ENCODE assay signal across 12 cellular contexts in the genomic region with DNA sequence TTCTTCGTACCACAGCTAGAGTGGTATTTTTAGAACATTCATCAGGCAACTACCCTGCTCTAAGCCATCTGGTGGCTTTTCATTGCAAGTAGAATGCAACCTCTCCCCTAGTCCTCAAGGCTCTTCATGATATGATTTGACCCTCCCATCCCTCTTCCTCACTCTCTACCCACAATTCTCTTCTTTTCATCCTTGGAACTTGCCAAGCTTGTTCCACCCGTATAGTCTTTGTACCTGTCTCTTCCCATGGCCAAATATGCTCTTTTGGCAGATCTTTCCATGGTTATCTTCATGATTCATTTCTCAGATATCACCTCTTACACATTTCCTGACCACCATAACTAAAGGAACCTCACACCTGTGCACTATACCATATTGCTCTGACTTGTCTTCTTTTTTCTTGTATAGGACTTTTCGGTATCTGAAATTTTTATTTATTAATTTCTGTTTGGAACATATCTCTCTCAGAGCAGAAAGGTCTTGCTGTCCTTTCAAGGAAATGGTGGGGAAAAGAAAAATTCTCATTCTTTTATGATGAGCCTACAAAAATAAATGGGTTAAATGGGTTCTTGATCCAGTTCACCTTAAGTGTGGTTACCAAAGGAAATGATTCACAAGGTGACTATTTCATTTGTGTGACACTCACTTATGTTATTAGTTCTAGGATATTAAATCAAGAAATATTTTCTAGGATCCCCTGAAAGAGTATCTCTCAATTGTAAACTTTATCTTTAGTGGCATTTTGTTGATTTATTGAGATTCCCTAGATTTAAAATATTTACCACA. TPM values are rescaled to one million over a fixed set of nuclear protein-coding genes. Genes with fewer than 3 reads are reported as not detected.
DNase-seq lines count a peak whose midpoint lies in the region; ATAC-seq lines count a peak whose summit lies in the region.
"Had no signal": no experiment of that assay in that cellular context is flagged by ENCODE, and none has a peak within 500 bp of the region (broad histone marks: within the 10 kb centered on the region; RNA-seq: fewer than 3 reads in every experiment).

No MANE protein-coding gene starts in this region.

- H3K27ac Mint-ChIP-seq in activated CD8-positive, alpha-beta T cell treated with anti-CD3 and anti-CD28 coated beads, Interleukin-2, amount 10 ng/mL, durations not matched to agents 7 days and 5 days: peak overlapping the region; percentile 19

- CTCF ChIA-PET in activated CD8-positive, alpha-beta T cell treated with anti-CD3 and anti-CD28 coated beads, Interleukin-2, amount 10 ng/mL, durations not matched to agents 7 days and 5 days (lab: Charles Lee): interaction anchor here (0.7 to 5.5 kb wide), 3 partner anchors 141 to 154 kb away, joined by 3 to 127 read pairs (median 54); no protein-coding TSS in a partner anchor

- H3K4me1 Mint-ChIP-seq in activated T-cell treated with anti-CD3 and anti-CD28 coated beads, Interleukin-2, amount 50 U/mL, for 4 hours (ENCODE audit: low read depth): peaks cover 50% of the 10 kb centered on the region
- peaks cover 39% of the 10 kb centered on the region for H3K4me1 Mint-ChIP-seq in activated CD8-positive, alpha-beta T cell treated with anti-CD3 and anti-CD28 coated beads, Interleukin-2, amount 10 ng/mL, durations not matched to agents 7 days and 5 days (ENCODE audit: low read depth)

- peak; percentile 41 to 55 for ATAC-seq in activated T-cell treated with anti-CD3 and anti-CD28 coated beads, Interleukin-2, amount 50 U/mL, for 4 hours
- ATAC-seq in activated CD8-positive, alpha-beta T cell treated with anti-CD3 and anti-CD28 coated beads, Interleukin-2, amount 10 ng/mL, durations not matched to agents 7 days and 5 days: no peak
- peak; percentile 25 for ATAC-seq in stimulated activated naive CD8-positive, alpha-beta T cell treated with anti-CD3 and anti-CD28 coated beads, Interleukin-15, Interleukin-2, amounts not matched to agents 100 U/mL and 50 U/mL, for 24 hours
- ATAC-seq in GM18870 (IDR thresholded peaks at IDR 0.05; ENCODE audit: unreplicated experiment): no peak
- ATAC-seq in GM21786 (IDR thresholded peaks at IDR 0.05; ENCODE audit: unreplicated experiment): no peak
- ATAC-seq in GM21367 (IDR thresholded peaks at IDR 0.05; ENCODE audit: unreplicated experiment): no peak

- peaks cover 5% of the 10 kb centered on the region for H3K9me3 Mint-ChIP-seq in activated T-cell treated with anti-CD3 and anti-CD28 coated beads, Interleukin-2, amount 50 U/mL, for 4 hours
- H3K9me3 Mint-ChIP-seq in activated CD8-positive, alpha-beta T cell treated with anti-CD3 and anti-CD28 coated beads, Interleukin-2, amount 10 ng/mL, durations not matched to agents 7 days and 5 days (ENCODE audit: insufficient read depth): no peaks in the 10 kb centered on the region

- POLR2A ChIA-PET in activated CD8-positive, alpha-beta T cell treated with anti-CD3 and anti-CD28 coated beads, Interleukin-2, amount 10 ng/mL, durations not matched to agents 7 days and 5 days (lab: Charles Lee): interaction anchor here (0.8 kb wide), 1 partner anchor 124 kb away, joined by 3 read pairs; no protein-coding TSS in a partner anchor

- peaks cover 2% of the 10 kb centered on the region for H3K36me3 Mint-ChIP-seq in activated T-cell treated with anti-CD3 and anti-CD28 coated beads, Interleukin-2, amount 50 U/mL, for 4 hours (ENCODE audit: insufficient read depth)
- H3K36me3 Mint-ChIP-seq in activated CD8-positive, alpha-beta T cell treated with anti-CD3 and anti-CD28 coated beads, Interleukin-2, amount 10 ng/mL, durations not matched to agents 7 days and 5 days (ENCODE audit: low read depth): no peaks in the 10 kb centered on the region

- H3K4me3 Mint-ChIP-seq in activated T-cell treated with anti-CD3 and anti-CD28 coated beads, Interleukin-2, amount 50 U/mL, for 4 hours: peak overlapping the region; percentile 46
- H3K4me3 Mint-ChIP-seq in activated CD8-positive, alpha-beta T cell treated with anti-CD3 and anti-CD28 coated beads, Interleukin-2, amount 10 ng/mL, durations not matched to agents 7 days and 5 days: no peak overlapping the region

- peaks cover 2% of the 10 kb centered on the region for H3K27me3 Mint-ChIP-seq in activated T-cell treated with anti-CD3 and anti-CD28 coated beads, Interleukin-2, amount 50 U/mL, for 4 hours (ENCODE audit: low read depth)
- H3K27me3 Mint-ChIP-seq in activated CD8-positive, alpha-beta T cell treated with anti-CD3 and anti-CD28 coated beads, Interleukin-2, amount 10 ng/mL, durations not matched to agents 7 days and 5 days (ENCODE audit: low read depth): peaks cover 2% of the 10 kb centered on the region

- no peak for DNase-seq in activated T-cell treated with anti-CD3 and anti-CD28 coated beads, Interleukin-2, amount 50 U/mL, for 4 hours
- no peak for DNase-seq in activated T-cell treated with anti-CD3 and anti-CD28 coated beads for 4 hours
- peak; percentile 82 for DNase-seq in M059J (ENCODE audit: low read depth)
- no peak for DNase-seq in activated CD8-positive, alpha-beta T cell treated with anti-CD3 and anti-CD28 coated beads, Interleukin-2, amount 10 ng/mL, durations not matched to agents 7 days and 5 days
- no peak for DNase-seq in stimulated activated naive CD8-positive, alpha-beta T cell treated with anti-CD3 and anti-CD28 coated beads, Interleukin-15, Interleukin-2, amounts not matched to agents 100 U/mL and 50 U/mL, for 24 hours
- DNase-seq: activated CD4-positive, CD25-positive, alpha-beta regulatory T cell treated with anti-CD3 and anti-CD28 coated beads, Interleukin-2, amount 50 U/mL, for 72 hours; MG63; NCI-H345; SHP77 had no signal

RNA-seq across cellular contexts. Expression of gene CD274, which starts 3.7 kb away (rescaled TPM):
- 10 to 100 TPM; 33.7 to 58.4 (median 42.1) TPM for total RNA-seq in activated T-cell treated with anti-CD3 and anti-CD28 coated beads, Interleukin-2, amount 50 U/mL, for 4 hours
- 26.7 and 31.2 TPM in 2 replicates for total RNA-seq in M059J (2014; rRNA removed; shearing (Covaris generic))
- total RNA-seq in activated CD8-positive, alpha-beta T cell treated with anti-CD3 and anti-CD28 coated beads, Interleukin-2, amount 10 ng/mL, durations not matched to agents 7 days and 5 days: 1 to 10 TPM; 4.0 to 4.9 TPM

RNA-seq across cellular contexts. Expression of gene PLGRKT, which starts 8.9 kb away (rescaled TPM):
- total RNA-seq in activated T-cell treated with anti-CD3 and anti-CD28 coated beads, Interleukin-2, amount 50 U/mL, for 4 hours: 10 to 100 TPM; 23.7 to 45.3 (median 30.9) TPM
- 43.5 and 44.9 TPM in 2 replicates for total RNA-seq in M059J (2014; rRNA removed; shearing (Covaris generic))
- 10 to 100 TPM; 30.5 to 30.7 TPM for total RNA-seq in activated CD8-positive, alpha-beta T cell treated with anti-CD3 and anti-CD28 coated beads, Interleukin-2, amount 10 ng/mL, durations not matched to agents 7 days and 5 days

Comparison
In these comparisons a context has a peak if more than half of its experiments do, and no peak if none do; other contexts are left out.
1. ATAC-seq: peak in activated T-cell treated with anti-CD3 and anti-CD28 coated beads, Interleukin-2, amount 50 U/mL, for 4 hours (2 of 2) and stimulated activated naive CD8-positive, alpha-beta T cell treated with anti-CD3 and anti-CD28 coated beads, Interleukin-15, Interleukin-2, amounts not matched to agents 100 U/mL and 50 U/mL, for 24 hours (single experiment); none in activated CD8-positive, alpha-beta T cell treated with anti-CD3 and anti-CD28 coated beads, Interleukin-2, amount 10 ng/mL, durations not matched to agents 7 days and 5 days (single experiment), GM18870 (single experiment), GM21786 (single experiment) and GM21367 (single experiment).